Comparison of ENCODE assay signal across 8 cellular contexts in genomic region chr5:134738963-134739661, GRCh38. TPM values are rescaled to one million over a fixed set of nuclear protein-coding genes. Genes with fewer than 3 reads are reported as not detected.
DNase-seq lines count a peak whose midpoint lies in the region; TF ChIP-seq lines count a peak whose summit lies in the region.

No MANE protein-coding gene starts in this region.

- H3K9ac ChIP-seq in KMS-11 (peak overlapping the region; percentile 62; the same call in 1 of the 2 replicates), mammary epithelial cell (ENCODE audit: insufficient read depth, low read length) (peak overlapping the region; percentile 75)

- DNase-seq in DMS79 treated with DMSO at 0.1 percent for 48 hours (lab: John Stamatoyannopoulos, UW) (peak; percentile 9), DMS79 (lab: John Stamatoyannopoulos, UW) (no peak), SKM-1 treated with dmso at 0.1 percent for 144 hours (lab: John Stamatoyannopoulos, UW; ENCODE audit: unreplicated experiment) (peak; percentile 34), mammary epithelial cell (peak; percentile 60), iris pigment epithelial cell (ENCODE audit: low read depth) (peak; percentile 57), GOT3 (lab: John Stamatoyannopoulos, UW) (no peak)
- DNase-seq in stimulated activated CD4-positive, alpha-beta T cell treated with anti-CD3 and anti-CD28 coated beads, Interleukin-2, amount 100 ng/mL, for 24 hours = peak; percentile 24 to 48

- dilution Hi-C loops in mammary epithelial cell (cut with HindIII; ENCODE audit: low sequenced_read_pairs) = no loop called here

- TF ChIP-seq CTCF in KMS-11 (conservative IDR thresholded peaks at IDR 0.05; ENCODE audit: low read depth, low read length) = no peak
- TF ChIP-seq CTCF in mammary epithelial cell (conservative IDR thresholded peaks at IDR 0.05 in 1 of 2, IDR thresholded peaks at IDR 0.05 in 1 of 2; ENCODE audit: extremely low read depth in 1 of 2, insufficient read depth in 1 of 2, low read depth in 1 of 2, low read length in 2 of 2) = peak in 1 of 2 donors; percentile 9

- H3K27me3 ChIP-seq in KMS-11 (ENCODE audit: insufficient read depth, low read depth) (no peaks in the 10 kb centered on the region), mammary epithelial cell (ENCODE audit: insufficient read depth, low read length) (no peaks in the 10 kb centered on the region)

- H3K79me2 ChIP-seq in KMS-11 (ENCODE audit: insufficient read depth, low read depth) = peaks cover 28% of the 10 kb centered on the region
- H3K79me2 ChIP-seq in mammary epithelial cell (ENCODE audit: insufficient read depth, low read length) = peaks cover 46% of the 10 kb centered on the region

- H3K4me3 ChIP-seq in KMS-11 (IDR thresholded peaks at IDR 0.05; ENCODE audit: insufficient read depth, low read depth, low read length) (no peak overlapping the region), mammary epithelial cell (replicated peaks in 1 of 3; ENCODE audit: insufficient read depth in 1 of 3, low read depth in 2 of 3, low read length in 3 of 3) (peak overlapping the region; percentile 47 to 92 (median 73))

- CTCF ChIA-PET in mammary epithelial cell (lab: Charles Lee; ENCODE audit: low non-redundant PET) = interaction anchor here (0.5 to 1.3 kb wide), 4 partner anchors 31 to 498 kb away, joined by 3 to 17 read pairs (median 5); partner anchors contain the start of gene PCBD2

- H3K9me3 ChIP-seq in mammary epithelial cell (replicated peaks; ENCODE audit: insufficient read depth, low read length) = no peaks in the 10 kb centered on the region

- H4K20me1 ChIP-seq in KMS-11 (ENCODE audit: insufficient read depth) = no peaks in the 10 kb centered on the region
- no peaks in the 10 kb centered on the region for H4K20me1 ChIP-seq in mammary epithelial cell (ENCODE audit: insufficient read depth, low read length)

- H3K36me3 ChIP-seq in KMS-11 (ENCODE audit: insufficient read depth) (no peaks in the 10 kb centered on the region), mammary epithelial cell (ENCODE audit: insufficient read depth, low read length) (peaks cover 9% of the 10 kb centered on the region)

- peak overlapping the region; percentile 84 for H2AFZ ChIP-seq in KMS-11 (ENCODE audit: low read depth)
- H2AFZ ChIP-seq in mammary epithelial cell (ENCODE audit: low read depth, low read length) = peak overlapping the region; percentile 90

- H3K4me2 ChIP-seq in KMS-11 (peak overlapping the region; percentile 66), mammary epithelial cell (ENCODE audit: insufficient read depth, low read depth, low read length) (peak overlapping the region; percentile 93)

- in situ Hi-C loops in mammary epithelial cell (cut with MboI; ENCODE audit: low sequenced_read_pairs in 2 of 2) = no loop called here

- intact Hi-C loops in mammary epithelial cell (cut with micrococcal nuclease) = loop anchor here (1.0 to 2.0 kb wide), 6 partner anchors 19 to 437 kb away; partner anchors contain the start of genes DDX46, PCBD2 and SEC24A

- 6% methylated on average over 16 of the region's 21 CpGs for WGBS in mammary epithelial cell (ENCODE audit: low coverage, missing lambda C conversion rate)

- TSS peak; percentile 20 for BruUV-seq in mammary epithelial cell (replicated peaks; lab: Mats Ljungman, UMichigan)

- peak overlapping the region; percentile 23; the same call in 1 of the 2 replicates for H3K27ac ChIP-seq in KMS-11
- H3K27ac ChIP-seq in mammary epithelial cell (ENCODE audit: insufficient read depth, low read depth, low read length) = peak overlapping the region; percentile 70

- H3K4me1 ChIP-seq in KMS-11 (ENCODE audit: low read depth, poor library complexity, severe bottlenecking) = peaks cover 19% of the 10 kb centered on the region
- H3K4me1 ChIP-seq in mammary epithelial cell (ENCODE audit: insufficient read depth, low read length) = peaks cover 5% of the 10 kb centered on the region

RNA-seq across cellular contexts. Expression of gene CAMLG, which starts 0.8 kb away (rescaled TPM):
- total RNA-seq in mammary epithelial cell = 10 to 100 TPM; 21.6 to 25.0 TPM
- polyA plus RNA-seq in mammary epithelial cell = 12.4 TPM
- 1.5 TPM for polyA minus RNA-seq in mammary epithelial cell

RNA-seq across cellular contexts. Expression of gene DDX46, which starts 19.5 kb away (rescaled TPM):
- 10 to 100 TPM; 13.2 to 57.7 TPM for total RNA-seq in mammary epithelial cell
- polyA plus RNA-seq in mammary epithelial cell = 20.8 TPM
- polyA minus RNA-seq in mammary epithelial cell = 114 TPM

Comparison
In these comparisons a context has a peak if more than half of its experiments do, and no peak if none do; other contexts are left out.
1. DNase-seq: peak in DMS79 treated with DMSO at 0.1 percent for 48 hours (single experiment), SKM-1 treated with dmso at 0.1 percent for 144 hours (single experiment), mammary epithelial cell (single experiment), iris pigment epithelial cell (single experiment) and stimulated activated CD4-positive, alpha-beta T cell treated with anti-CD3 and anti-CD28 coated beads, Interleukin-2, amount 100 ng/mL, for 24 hours (2 of 2); none in DMS79 (single experiment) and GOT3 (single experiment).